ENCODE assay signal across 8 cellular contexts in the genomic region with DNA sequence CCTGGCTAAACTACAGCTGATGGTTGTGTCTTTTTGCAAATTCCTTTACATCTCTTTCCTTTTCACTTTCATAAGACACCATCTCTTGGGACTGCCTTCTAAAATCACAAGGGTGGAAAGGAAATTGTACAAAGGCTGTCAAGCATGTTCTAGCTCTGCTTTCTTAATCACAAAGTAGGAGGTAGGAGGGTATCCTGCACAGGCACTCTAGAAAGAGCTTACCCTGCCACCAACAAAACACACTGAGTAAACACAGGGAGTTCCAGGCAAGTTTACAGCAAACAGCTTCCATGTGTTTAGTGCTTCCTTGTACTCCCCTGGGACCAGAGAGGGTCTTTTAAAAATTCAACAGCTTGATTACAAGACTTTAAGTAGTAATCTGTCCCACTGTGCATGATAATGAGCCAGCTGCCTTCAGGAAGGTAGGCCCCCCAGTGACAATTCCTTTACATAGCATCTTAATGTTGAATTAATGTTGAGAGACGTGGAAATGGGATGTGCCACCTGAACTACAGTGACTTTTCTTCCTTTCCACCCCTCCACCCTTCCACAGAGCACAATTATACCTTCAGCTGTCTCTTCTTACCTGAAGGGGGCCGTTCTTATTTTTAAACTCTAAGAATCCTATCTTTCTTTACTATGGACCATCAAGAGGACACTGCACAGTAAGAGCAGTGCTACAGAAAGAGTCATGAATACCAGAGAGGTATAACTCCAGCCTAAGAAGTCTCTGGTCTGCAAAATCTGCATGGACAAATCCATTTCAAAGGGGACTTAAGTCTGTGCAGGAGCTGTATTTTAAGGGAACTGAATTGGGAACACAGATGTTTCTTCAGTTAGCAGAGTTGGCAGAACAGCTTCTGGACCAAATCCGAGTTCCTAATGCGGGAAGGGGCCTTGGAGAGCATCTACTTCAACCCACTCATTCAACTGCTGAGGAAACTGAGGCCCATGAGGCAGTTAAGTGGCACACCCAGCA.
DNase-seq lines count a peak whose midpoint lies in the region; ATAC-seq and TF ChIP-seq lines count a peak whose summit lies in the region.

No MANE protein-coding gene starts in this region.

- TF ChIP-seq CTCF in GM12874 (IDR thresholded peaks at IDR 0.05; ENCODE audit: insufficient read depth, low read depth, low read length): peak; percentile 11; the same call in 1 of the 2 replicates
- peak; percentile 44 for TF ChIP-seq CTCF in fibroblast of mammary gland (conservative IDR thresholded peaks at IDR 0.05; ENCODE audit: control insufficient read depth, insufficient read depth, low read depth, low read length)
- no peak for TF ChIP-seq CTCF in neutrophil (IDR thresholded peaks at IDR 0.05)

- H3K4me1 ChIP-seq in neutrophil (ENCODE audit: control insufficient read depth in 1 of 2, insufficient read depth in 1 of 2, low read depth in 1 of 2, low read length in 1 of 2): peaks cover 63 to 65% of the 10 kb centered on the region in 2 experiments

- H3K4me3 ChIP-seq in fibroblast of mammary gland (ENCODE audit: control insufficient read depth, low read depth, low read length) (peak overlapping the region; percentile 81), neutrophil (ENCODE audit: low read depth in 1 of 2, low read length in 1 of 2) (peak overlapping the region in 1 of 2 experiments; percentile 74)

- no peaks in the 10 kb centered on the region for H3K36me3 ChIP-seq in neutrophil

- DNase-seq in NCI-H82 treated with DMSO at 0.1 percent for 48 hours (lab: John Stamatoyannopoulos, UW; ENCODE audit: unreplicated experiment): peak; percentile 71
- peak; percentile 60 for DNase-seq in fibroblast of mammary gland (ENCODE audit: low read depth)
- DNase-seq in NCI-H1930 (lab: John Stamatoyannopoulos, UW): no peak
- no peak for DNase-seq in NCI-H1436 treated with DMSO at 0.1 percent for 48 hours (lab: John Stamatoyannopoulos, UW)

- H3K27ac ChIP-seq in neutrophil: peak overlapping the region; percentile 41

- H3K27me3 ChIP-seq in neutrophil: no peaks in the 10 kb centered on the region

- ATAC-seq in GM21447 (IDR thresholded peaks at IDR 0.05; ENCODE audit: unreplicated experiment) (no peak), GM18909 (IDR thresholded peaks at IDR 0.05; ENCODE audit: poor library complexity, unreplicated experiment) (no peak)

- no peaks in the 10 kb centered on the region for H3K9me3 ChIP-seq in neutrophil

Comparison
In these comparisons a context has a peak if more than half of its experiments do, and no peak if none do; other contexts are left out.
1. DNase-seq: peak in NCI-H82 treated with DMSO at 0.1 percent for 48 hours (single experiment) and fibroblast of mammary gland (single experiment); none in NCI-H1930 (0 of 2) and NCI-H1436 treated with DMSO at 0.1 percent for 48 hours (single experiment).